Comparison of ENCODE assay signal across 19 cellular contexts in genomic region chr14:102644523-102644922, GRCh38. TPM values are rescaled to one million over a fixed set of nuclear protein-coding genes. Genes with fewer than 3 reads are reported as not detected.
DNase-seq lines count a peak whose midpoint lies in the region; ATAC-seq, FAIRE-seq and TF ChIP-seq lines count a peak whose summit lies in the region.
"Had no signal": no experiment of that assay in that cellular context is flagged by ENCODE, and none has a peak within 500 bp of the region (broad histone marks: within the 10 kb centered on the region; RNA-seq: fewer than 3 reads in every experiment).

No MANE protein-coding gene starts in this region.

- intact Hi-C loops in GM12878 (cut with micrococcal nuclease; ENCODE audit: unreplicated experiment), result no loop called here
- intact Hi-C loops in Right ventricle myocardium inferior (cut with DNase I), result no loop called here

- H3K27ac ChIP-seq in GM12878 (ENCODE audit: control insufficient read depth, insufficient read depth) (no peak overlapping the region), thymus (ENCODE audit: low read depth) (peak overlapping the region; percentile 18)
- H3K27ac ChIP-seq: gastroesophageal sphincter, psoas muscle, WERI-Rb-1 had no signal

- TF ChIP-seq CTCF in GM12878 (IDR thresholded peaks at IDR 0.05 in 2 of 3, conservative IDR thresholded peaks at IDR 0.05 in 1 of 3; ENCODE audit: control insufficient read depth in 2 of 3, extremely low read depth in 1 of 3, insufficient read depth in 1 of 3, low read depth in 3 of 3, low read length in 3 of 3), result no peak

- SMC1A ChIA-PET in GM12878 (lab: Charles Lee; ENCODE audit: uncharacterized antibody, unreplicated experiment), result interaction anchor here (0.5 to 1.4 kb wide), 2 partner anchors 30 to 49 kb away, joined by 3 read pairs; no protein-coding TSS in a partner anchor

- H3K4me1 ChIP-seq in GM12878 (ENCODE audit: control insufficient read depth, insufficient read depth, low read length) (peaks cover 27% of the 10 kb centered on the region), thymus (ENCODE audit: control insufficient read depth, insufficient read depth, low read length) (peaks cover 4% of the 10 kb centered on the region)
- H3K4me1 ChIP-seq: Caco-2 had no signal

- no peak for TF ChIP-seq RAD21 in GM12878 (IDR thresholded peaks at IDR 0.05; ENCODE audit: insufficient read depth, low read depth, low read length)

- H3K4me1 Mint-ChIP-seq in activated T-cell treated with anti-CD3 and anti-CD28 coated beads, Interleukin-2, amount 50 U/mL, for 24 hours (ENCODE audit: low read depth), result peaks cover 55% of the 10 kb centered on the region

- 86% methylated on average over 3 of the region's 3 CpGs for WGBS in GM12878 (ENCODE audit: insufficient coverage, insufficient replicate concordance, low lambda C conversion rate, missing lambda C conversion rate)
- WGBS in thymus, result 91% methylated on average over 3 of the region's 3 CpGs

- H3K9me3 ChIP-seq in GM12878 (replicated peaks; ENCODE audit: control insufficient read depth, insufficient read depth, low read length) (no peaks in the 10 kb centered on the region), thymus (ENCODE audit: control insufficient read depth) (no peaks in the 10 kb centered on the region)
- H3K9me3 ChIP-seq: Caco-2, gastroesophageal sphincter, psoas muscle had no signal

- H2AFZ ChIP-seq in GM12878 (ENCODE audit: control insufficient read depth, low read depth, low read length), result no peak overlapping the region

- no peak overlapping the region for H3K4me3 Mint-ChIP-seq in activated T-cell treated with anti-CD3 and anti-CD28 coated beads, Interleukin-2, amount 50 U/mL, for 24 hours
- H3K4me3 Mint-ChIP-seq: activated CD8-positive, alpha-beta memory T cell treated with anti-CD3 and anti-CD28 coated beads, Interleukin-2, amount 10 ng/mL, durations not matched to agents 7 days and 5 days; stimulated activated naive B cell treated with anti-CD40 and anti-IgM and Interleukin-4, amounts not matched to agents 10 μg/mL and 1 μg/mL and 100 μg/mL, for 72 hours had no signal

- in situ Hi-C loops in GM12878 (cut with MboI), result no loop called here

- no peak for TF ChIP-seq POLR2A in GM12878 (IDR thresholded peaks at IDR 0.05; ENCODE audit: low read depth, low read length)

- H3K27me3 Mint-ChIP-seq in activated T-cell treated with anti-CD3 and anti-CD28 coated beads, Interleukin-2, amount 50 U/mL, for 24 hours, result no peaks in the 10 kb centered on the region
- H3K27me3 Mint-ChIP-seq: activated CD8-positive, alpha-beta memory T cell treated with anti-CD3 and anti-CD28 coated beads, Interleukin-2, amount 10 ng/mL, durations not matched to agents 7 days and 5 days; stimulated activated naive B cell treated with anti-CD40 and anti-IgM and Interleukin-4, amounts not matched to agents 10 μg/mL and 1 μg/mL and 100 μg/mL, for 72 hours had no signal

- RAD21 ChIA-PET in GM12878 (lab: Charles Lee; ENCODE audit: unreplicated experiment), result no interaction called here

- H3K9ac ChIP-seq in GM12878 (ENCODE audit: control insufficient read depth, insufficient read depth, low read length), result no peak overlapping the region

- POLR2A ChIA-PET in GM12878 (lab: Charles Lee), result no interaction called here

- DNase-seq in activated T-cell treated with anti-CD3 and anti-CD28 coated beads, Interleukin-2, amount 50 U/mL, for 24 hours, result no peak
- DNase-seq in activated T-cell treated with anti-CD3 and anti-CD28 coated beads, Interleukin-2, amount 50 U/mL, for 48 hours, result no peak
- DNase-seq in NAMALWA (ENCODE audit: low spot score), result peak; percentile 36
- no peak for DNase-seq in GM12878 (ENCODE audit: low read depth, low spot score)
- no peak for DNase-seq in putamen (ENCODE audit: low spot score)
- DNase-seq in Right ventricle myocardium inferior (ENCODE audit: missing footprints), result no peak
- no peak for DNase-seq in activated effector memory CD4-positive, alpha-beta T cell treated with anti-CD3 and anti-CD28 coated beads, Interleukin-2, amount 50 U/mL, for 16 hours
- DNase-seq: activated CD8-positive, alpha-beta memory T cell treated with anti-CD3 and anti-CD28 coated beads, Interleukin-2, amount 10 ng/mL, durations not matched to agents 7 days and 5 days; activated naive CD4-positive, alpha-beta T cell; Caco-2; left ventricle myocardium superior; NCI-H2029; psoas muscle; stimulated activated naive B cell treated with anti-CD40 and anti-IgM and Interleukin-4, amounts not matched to agents 10 μg/mL and 1 μg/mL and 100 μg/mL, for 72 hours; WERI-Rb-1 had no signal

- H4K20me1 ChIP-seq in GM12878 (ENCODE audit: control insufficient read depth, insufficient read depth), result no peaks in the 10 kb centered on the region

- H3K4me3 ChIP-seq in GM12878, result no peak overlapping the region
- no peak overlapping the region for H3K4me3 ChIP-seq in thymus (ENCODE audit: low read length)
- H3K4me3 ChIP-seq: gastroesophageal sphincter, psoas muscle had no signal

- BruUV-seq in GM12878 (replicated peaks; lab: Mats Ljungman, UMichigan), result no TSS peak

- no peaks in the 10 kb centered on the region for H3K27me3 ChIP-seq in GM12878 (replicated peaks in 1 of 2; ENCODE audit: control insufficient read depth in 2 of 2, insufficient read depth in 2 of 2, low read length in 1 of 2)
- no peaks in the 10 kb centered on the region for H3K27me3 ChIP-seq in thymus (ENCODE audit: control insufficient read depth, insufficient read depth)
- H3K27me3 ChIP-seq: gastroesophageal sphincter had no signal

- peak overlapping the region; percentile 67 for H3K27ac Mint-ChIP-seq in activated T-cell treated with anti-CD3 and anti-CD28 coated beads, Interleukin-2, amount 50 U/mL, for 24 hours
- H3K27ac Mint-ChIP-seq: activated CD8-positive, alpha-beta memory T cell treated with anti-CD3 and anti-CD28 coated beads, Interleukin-2, amount 10 ng/mL, durations not matched to agents 7 days and 5 days; stimulated activated naive B cell treated with anti-CD40 and anti-IgM and Interleukin-4, amounts not matched to agents 10 μg/mL and 1 μg/mL and 100 μg/mL, for 72 hours had no signal

- ATAC-seq in GM12878 (peak; percentile 32; the same call in 1 of the 3 replicates), Right ventricle myocardium inferior (no peak)
- ATAC-seq: activated CD8-positive, alpha-beta memory T cell treated with anti-CD3 and anti-CD28 coated beads, Interleukin-2, amount 10 ng/mL, durations not matched to agents 7 days and 5 days; gastroesophageal sphincter; left ventricle myocardium superior; psoas muscle had no signal

- no peak overlapping the region for H3K4me2 ChIP-seq in GM12878 (ENCODE audit: control insufficient read depth, insufficient read depth)

- no peaks in the 10 kb centered on the region for H3K9me3 Mint-ChIP-seq in activated T-cell treated with anti-CD3 and anti-CD28 coated beads, Interleukin-2, amount 50 U/mL, for 24 hours
- H3K9me3 Mint-ChIP-seq: stimulated activated naive B cell treated with anti-CD40 and anti-IgM and Interleukin-4, amounts not matched to agents 10 μg/mL and 1 μg/mL and 100 μg/mL, for 72 hours had no signal

- CTCF ChIA-PET in GM12878 (lab: Yijun Ruan, JAX), result interaction anchor here (0.7 to 1.6 kb wide), 3 partner anchors 34 to 120 kb away, joined by 3 to 7 read pairs (median 5); no protein-coding TSS in a partner anchor

- TF ChIP-seq EP300 in GM12878 (IDR thresholded peaks at IDR 0.05; ENCODE audit: borderline replicate concordance in 1 of 2, control insufficient read depth in 1 of 2, low read depth in 2 of 2, low read length in 2 of 2), result no peak

- H3K36me3 ChIP-seq in GM12878 (ENCODE audit: control insufficient read depth in 2 of 2, insufficient read depth in 2 of 2, low read length in 1 of 2) (no peaks in the 10 kb centered on the region; a peak in 1 of 4 replicates), thymus (ENCODE audit: control insufficient read depth, insufficient read depth) (peaks cover 3% of the 10 kb centered on the region)
- H3K36me3 ChIP-seq: gastroesophageal sphincter, WERI-Rb-1 had no signal

- no peak for FAIRE-seq in GM12878 (lab: Jason Lieb, UNC)
- FAIRE-seq: colon, H54 had no signal

- peaks cover 21% of the 10 kb centered on the region for H3K79me2 ChIP-seq in GM12878 (ENCODE audit: control insufficient read depth, insufficient read depth, low read length)

- H3K36me3 Mint-ChIP-seq in activated T-cell treated with anti-CD3 and anti-CD28 coated beads, Interleukin-2, amount 50 U/mL, for 24 hours (ENCODE audit: low read depth), result peaks cover 3% of the 10 kb centered on the region
- H3K36me3 Mint-ChIP-seq: activated CD8-positive, alpha-beta memory T cell treated with anti-CD3 and anti-CD28 coated beads, Interleukin-2, amount 10 ng/mL, durations not matched to agents 7 days and 5 days had no signal

TF ChIP-seq in GM12878, 131 proteins besides CTCF, POLR2A, EP300 and RAD21:
- no peak for TF ChIP-seq STAT3 (IDR thresholded peaks at IDR 0.05; ENCODE audit: low read depth, low read length)
- TF ChIP-seq SPI1 (IDR thresholded peaks at IDR 0.05; ENCODE audit: borderline replicate concordance, insufficient read depth, low read depth, low read length), result peak; percentile 24; the same call in 1 of the 2 replicates

RNA-seq across cellular contexts. Expression of gene RCOR1, which starts 52.1 kb away (rescaled TPM):
- total RNA-seq in GM12878 (2013; cell fraction: nucleolus; rRNA removed), result 26.6 and 29.6 TPM in 2 replicates
- total RNA-seq in GM12878 (2014; rRNA removed) (4.1 and 4.3 TPM in 2 replicates), GM12878 (2014; rRNA removed; fragmentation: Illumina TruSeq; extraction: Trizol) (6.5 and 9.4 TPM in 2 replicates), GM12878 (2021) (10.4 and 12.2 TPM in 2 replicates), Right ventricle myocardium inferior (11.9 TPM)
- 4.0 TPM for polyA plus RNA-seq in GM12878 (2011; ENCODE audit: low read depth)
- polyA plus RNA-seq in GM12878 (2011; rRNA removed) (10.3 and 11.2 TPM in 2 replicates), GM12878 (2014; fragmentation: Illumina TruSeq; extraction: Trizol) (8.1 and 8.6 TPM in 2 replicates), GM12878 (2014; fragmentation: Nextera tagmentation; extraction: Ambion mirVana) (1 to 10 TPM; 1.9 to 2.2 TPM), GM12878 (2014; rRNA removed) (4.8 and 5.0 TPM in 2 replicates), GM12878 (2016; fragmentation: Nextera tagmentation; extraction: Ambion mirVana) (1 to 10 TPM; 1.6 to 1.8 TPM), thymus (9.2 TPM)
- 5.1 and 7.3 TPM in 2 replicates for polyA plus RNA-seq in GM12878 (2011; cell fraction: cytosol; rRNA removed)
- polyA plus RNA-seq in GM12878 (2011; cell fraction: nucleus; rRNA removed), result 9.4 and 13.1 TPM in 2 replicates
- polyA plus RNA-seq in GM12878 (2012), result 4.8 and 6.6 TPM in 2 replicates
- 11.4 and 11.7 TPM in 2 replicates for polyA minus RNA-seq in GM12878 (2011; rRNA and poly(A)+ RNA removed)
- polyA minus RNA-seq in GM12878 (2011; cell fraction: cytosol; rRNA and poly(A)+ RNA removed), result 4.0 and 5.1 TPM in 2 replicates
- polyA minus RNA-seq in GM12878 (2011; cell fraction: nucleus; rRNA and poly(A)+ RNA removed), result 6.2 and 11.2 TPM in 2 replicates
